ENCODE assay signal across 12 cellular contexts in genomic region chrX:153903991-153904957, GRCh38. TPM values are rescaled to one million over a fixed set of nuclear protein-coding genes. Genes with fewer than 3 reads are reported as not detected.
DNase-seq lines count a peak whose midpoint lies in the region; ATAC-seq lines count a peak whose summit lies in the region.
"Had no signal": no experiment of that assay in that cellular context is flagged by ENCODE, and none has a peak within 500 bp of the region (broad histone marks: within the 10 kb centered on the region; RNA-seq: fewer than 3 reads in every experiment).

Gene AVPR2, plus strand, starts transcription at chrX:153904673. Its CDS starts 473 bp downstream, at chrX:153905146.

- peak in 1 of 2 donors; percentile 22 for ATAC-seq in CD4-positive, CD25-positive, alpha-beta regulatory T cell (ENCODE audit: low read depth in 2 of 2)
- ATAC-seq in naive B cell (ENCODE audit: low read depth in 2 of 2), result peak in 1 of 2 donors; percentile 15
- no peak for ATAC-seq in GM21367 (IDR thresholded peaks at IDR 0.05; ENCODE audit: unreplicated experiment)
- no peak for ATAC-seq in HG02759 (IDR thresholded peaks at IDR 0.05; ENCODE audit: unreplicated experiment)

- H3K27me3 ChIP-seq in CD4-positive, CD25-positive, alpha-beta regulatory T cell (ENCODE audit: control insufficient read depth, insufficient read depth, low read length), result no peaks in the 10 kb centered on the region

- intact Hi-C loops in activated T-helper 2 cell treated with anti-CD3 and anti-CD28 coated beads, Interferon-gamma antibody, Interleukin-2, Interleukin-4, amounts not matched to agents 10 μg/mL and 5 μg/mL and 100 μg/mL, durations not matched to agents 14 hours and 24 hours and 36 hours (cut with micrococcal nuclease), result no loop called here

- no peaks in the 10 kb centered on the region for H3K36me3 Mint-ChIP-seq in CD4-positive, CD25-positive, alpha-beta regulatory T cell
- peaks cover 2% of the 10 kb centered on the region for H3K36me3 Mint-ChIP-seq in IgD-negative memory B cell
- H3K36me3 Mint-ChIP-seq in activated T-helper 2 cell treated with anti-CD3 and anti-CD28 coated beads, Interferon-gamma antibody, Interleukin-2, Interleukin-4, amounts not matched to agents 10 μg/mL and 5 μg/mL and 100 μg/mL, durations not matched to agents 14 hours and 24 hours and 36 hours (ENCODE audit: low read depth), result no peaks in the 10 kb centered on the region
- H3K36me3 Mint-ChIP-seq in naive B cell, result no peaks in the 10 kb centered on the region

- H3K9me3 Mint-ChIP-seq in CD4-positive, CD25-positive, alpha-beta regulatory T cell, result peaks cover 0 to 2% (median 0%) of the 10 kb centered on the region in 7 donors
- H3K9me3 Mint-ChIP-seq in IgD-negative memory B cell (peaks cover 0 to 4% (median 0%) of the 10 kb centered on the region in 3 donors), naive B cell (no peaks in the 10 kb centered on the region)
- H3K9me3 Mint-ChIP-seq in activated T-helper 2 cell treated with anti-CD3 and anti-CD28 coated beads, Interferon-gamma antibody, Interleukin-2, Interleukin-4, amounts not matched to agents 10 μg/mL and 5 μg/mL and 100 μg/mL, durations not matched to agents 14 hours and 24 hours and 36 hours, result no peaks in the 10 kb centered on the region

- H3K4me1 ChIP-seq in CD4-positive, CD25-positive, alpha-beta regulatory T cell (ENCODE audit: control insufficient read depth, insufficient read depth, low read length, poor library complexity, severe bottlenecking), result peaks cover 45% of the 10 kb centered on the region

- H3K36me3 ChIP-seq in CD4-positive, CD25-positive, alpha-beta regulatory T cell (ENCODE audit: control insufficient read depth, insufficient read depth, low read length), result peaks cover 3% of the 10 kb centered on the region

- peak in 1 of 3 donors; percentile 30 for DNase-seq in CD4-positive, CD25-positive, alpha-beta regulatory T cell
- DNase-seq in activated T-helper 2 cell treated with anti-CD3 and anti-CD28 coated beads, Interferon-gamma antibody, Interleukin-2, Interleukin-4, amounts not matched to agents 10 μg/mL and 5 μg/mL and 100 μg/mL, durations not matched to agents 14 hours and 24 hours and 36 hours (ENCODE audit: low spot score), result no peak
- DNase-seq in naive B cell (no peak), Kasumi-1 (lab: John Stamatoyannopoulos, UW) (no peak), ureter (ENCODE audit: low spot score) (no peak)
- DNase-seq: effector CD8-positive, alpha-beta T cell; NCI-H774 had no signal

- H3K9me3 ChIP-seq in CD4-positive, CD25-positive, alpha-beta regulatory T cell (ENCODE audit: control insufficient read depth in 2 of 2, low read length in 2 of 2), result no peaks in the 10 kb centered on the region

- peak within 1 kb of the TSS in 3 of 4 donors; percentile 49 to 74 (median 52) for H3K4me3 Mint-ChIP-seq in CD4-positive, CD25-positive, alpha-beta regulatory T cell
- H3K4me3 Mint-ChIP-seq in IgD-negative memory B cell, result peak within 1 kb of the TSS; percentile 4 to 88 (median 48)
- no peak within 1 kb of the TSS for H3K4me3 Mint-ChIP-seq in activated T-helper 2 cell treated with anti-CD3 and anti-CD28 coated beads, Interferon-gamma antibody, Interleukin-2, Interleukin-4, amounts not matched to agents 10 μg/mL and 5 μg/mL and 100 μg/mL, durations not matched to agents 14 hours and 24 hours and 36 hours (ENCODE audit: low read depth)
- H3K4me3 Mint-ChIP-seq in naive B cell, result peak within 1 kb of the TSS; percentile 37 to 76 (median 58)

- no peak within 1 kb of the TSS for H3K4me3 ChIP-seq in CD4-positive, CD25-positive, alpha-beta regulatory T cell (ENCODE audit: low read depth, low read length)

- H3K4me1 Mint-ChIP-seq in CD4-positive, CD25-positive, alpha-beta regulatory T cell, result peaks cover 4 to 38% (median 15%) of the 10 kb centered on the region in 4 donors
- H3K4me1 Mint-ChIP-seq in IgD-negative memory B cell (peaks cover 12 to 38% (median 30%) of the 10 kb centered on the region in 3 donors), naive B cell (peaks cover 37 to 51% (median 50%) of the 10 kb centered on the region in 3 donors)
- H3K4me1 Mint-ChIP-seq in activated T-helper 2 cell treated with anti-CD3 and anti-CD28 coated beads, Interferon-gamma antibody, Interleukin-2, Interleukin-4, amounts not matched to agents 10 μg/mL and 5 μg/mL and 100 μg/mL, durations not matched to agents 14 hours and 24 hours and 36 hours (ENCODE audit: low read depth), result peaks cover 23% of the 10 kb centered on the region

- H3K27ac ChIP-seq in CD4-positive, CD25-positive, alpha-beta regulatory T cell (ENCODE audit: insufficient read depth, low read length, poor library complexity, severe bottlenecking), result peak within 1 kb of the TSS; percentile 23

- peaks cover 5% of the 10 kb centered on the region for H3K27me3 Mint-ChIP-seq in CD4-positive, CD25-positive, alpha-beta regulatory T cell
- peaks cover 5% of the 10 kb centered on the region for H3K27me3 Mint-ChIP-seq in IgD-negative memory B cell
- H3K27me3 Mint-ChIP-seq in activated T-helper 2 cell treated with anti-CD3 and anti-CD28 coated beads, Interferon-gamma antibody, Interleukin-2, Interleukin-4, amounts not matched to agents 10 μg/mL and 5 μg/mL and 100 μg/mL, durations not matched to agents 14 hours and 24 hours and 36 hours (ENCODE audit: low read depth), result no peaks in the 10 kb centered on the region
- no peaks in the 10 kb centered on the region for H3K27me3 Mint-ChIP-seq in naive B cell

- H3K27ac Mint-ChIP-seq in CD4-positive, CD25-positive, alpha-beta regulatory T cell, result peak within 1 kb of the TSS; percentile 65 to 97 (median 90)
- H3K27ac Mint-ChIP-seq in IgD-negative memory B cell, result peak within 1 kb of the TSS; percentile 59 to 87 (median 80)
- peak within 1 kb of the TSS; percentile 58 for H3K27ac Mint-ChIP-seq in activated T-helper 2 cell treated with anti-CD3 and anti-CD28 coated beads, Interferon-gamma antibody, Interleukin-2, Interleukin-4, amounts not matched to agents 10 μg/mL and 5 μg/mL and 100 μg/mL, durations not matched to agents 14 hours and 24 hours and 36 hours
- H3K27ac Mint-ChIP-seq in naive B cell, result peak within 1 kb of the TSS in 4 of 6 donors; percentile 24 to 89 (median 68)

RNA-seq across cellular contexts. Expression of gene AVPR2, which starts in this region (rescaled TPM):
- total RNA-seq in CD4-positive, CD25-positive, alpha-beta regulatory T cell, result not detected
- polyA plus RNA-seq in CD4-positive, CD25-positive, alpha-beta regulatory T cell, result not detected
- polyA plus RNA-seq in IgD-negative memory B cell, result not detected
- not detected in 2 replicates for total RNA-seq in activated T-helper 2 cell treated with anti-CD3 and anti-CD28 coated beads, Interferon-gamma antibody, Interleukin-2, Interleukin-4, amounts not matched to agents 10 μg/mL and 5 μg/mL and 100 μg/mL, durations not matched to agents 14 hours and 24 hours and 36 hours
- polyA plus RNA-seq in naive B cell (ENCODE audit: low read depth in 6 of 6), result under 1 TPM in 1 of 6 donors, not detected in 5; 0.25 TPM
- total RNA-seq in ureter, result 2.3 TPM
- total RNA-seq: temporal lobe had no signal
- polyA plus RNA-seq: neural cell had no signal
